16 cellular contexts compared by ENCODE assay signal in genomic region chr1:42003433-42003832, GRCh38.
DNase-seq lines count a peak whose midpoint lies in the region; ATAC-seq and TF ChIP-seq lines count a peak whose summit lies in the region.
"Had no signal": no experiment of that assay in that cellular context is flagged by ENCODE, and none has a peak within 500 bp of the region (broad histone marks: within the 10 kb centered on the region; RNA-seq: fewer than 3 reads in every experiment).

No MANE protein-coding gene starts in this region.

- DNase-seq in left ventricle myocardium superior (peak; percentile 28), right cardiac atrium (no peak), NCI-H2171 (lab: John Stamatoyannopoulos, UW) (peak; percentile 89), colonic mucosa (peak; percentile 34), WERI-Rb-1 (no peak), H7 (no peak), activated T-cell treated with anti-CD3 and anti-CD28 coated beads for 4 hours (no peak)
- DNase-seq: activated naive CD4-positive, alpha-beta T cell treated with Interleukin-2 at 50 U/mL for 16 hours; brain microvascular endothelial cell; endodermal cell; immature natural killer cell; KBM-7; NCI-H226 had no signal

- no peak overlapping the region for H3K27ac ChIP-seq in right cardiac atrium (ENCODE audit: low read length)
- no peak overlapping the region for H3K27ac ChIP-seq in colonic mucosa
- H3K27ac ChIP-seq in WERI-Rb-1 = no peak overlapping the region
- H3K27ac ChIP-seq: brain microvascular endothelial cell, gastrocnemius medialis, tibial nerve had no signal

- WGBS in right cardiac atrium = 76% methylated on average over 5 of the region's 5 CpGs

- no peaks in the 10 kb centered on the region for H3K27me3 ChIP-seq in right cardiac atrium (ENCODE audit: control insufficient read depth, insufficient read depth)
- H3K27me3 ChIP-seq in colonic mucosa = no peaks in the 10 kb centered on the region
- no peaks in the 10 kb centered on the region for H3K27me3 ChIP-seq in WERI-Rb-1 (ENCODE audit: insufficient read depth, low read depth, severe bottlenecking)
- H3K27me3 ChIP-seq in H7 (ENCODE audit: control insufficient read depth, insufficient read depth, low read length) = no peaks in the 10 kb centered on the region
- H3K27me3 ChIP-seq: brain microvascular endothelial cell, gastrocnemius medialis, tibial nerve had no signal

- H3K36me3 ChIP-seq in colonic mucosa = no peaks in the 10 kb centered on the region
- no peaks in the 10 kb centered on the region for H3K36me3 ChIP-seq in WERI-Rb-1
- no peaks in the 10 kb centered on the region for H3K36me3 ChIP-seq in H7 (replicated peaks; ENCODE audit: control insufficient read depth, insufficient read depth, low read length)
- H3K36me3 ChIP-seq: brain microvascular endothelial cell, gastrocnemius medialis, tibial nerve had no signal

- H3K9ac ChIP-seq in colonic mucosa (ENCODE audit: low read depth in 2 of 2, low read length in 2 of 2) = no peak overlapping the region

- H3K4me3 ChIP-seq in right cardiac atrium (ENCODE audit: low read length) (no peak overlapping the region), colonic mucosa (no peak overlapping the region), WERI-Rb-1 (ENCODE audit: low read depth, low read length) (no peak overlapping the region), H7 (ENCODE audit: insufficient read depth, low read depth, low read length) (no peak overlapping the region)
- H3K4me3 ChIP-seq: gastrocnemius medialis, tibial nerve had no signal

- H3K4me1 ChIP-seq in right cardiac atrium (ENCODE audit: control insufficient read depth, insufficient read depth, low read length) = peaks cover 10% of the 10 kb centered on the region
- no peaks in the 10 kb centered on the region for H3K4me1 ChIP-seq in colonic mucosa

- ATAC-seq in left ventricle myocardium superior (peak; percentile 64), right cardiac atrium (no peak), GM21528 (IDR thresholded peaks at IDR 0.05; ENCODE audit: low FRiP score, unreplicated experiment) (no peak)
- ATAC-seq: gastrocnemius medialis had no signal

- H3K9me3 ChIP-seq in right cardiac atrium (ENCODE audit: control insufficient read depth, low read length) = no peaks in the 10 kb centered on the region
- H3K9me3 ChIP-seq in colonic mucosa = no peaks in the 10 kb centered on the region
- H3K9me3 ChIP-seq in WERI-Rb-1 (ENCODE audit: severe bottlenecking) = no peaks in the 10 kb centered on the region
- H3K9me3 ChIP-seq: gastrocnemius medialis, tibial nerve had no signal

- intact Hi-C loops in left ventricle myocardium superior (cut with micrococcal nuclease) (no loop called here), right cardiac atrium (cut with DNase I) (no loop called here), colonic mucosa (cut with DNase I) (no loop called here)

- TF ChIP-seq CTCF in colonic mucosa (IDR thresholded peaks at IDR 0.05) = no peak
- TF ChIP-seq CTCF in WERI-Rb-1 (IDR thresholded peaks at IDR 0.05; ENCODE audit: low read depth, low read length) = no peak

Comparison
In these comparisons a context has a peak if more than half of its experiments do, and no peak if none do; other contexts are left out.
1. DNase-seq: peak in left ventricle myocardium superior (single experiment), NCI-H2171 (single experiment) and colonic mucosa (single experiment); none in right cardiac atrium (0 of 3), WERI-Rb-1 (single experiment), H7 (single experiment) and activated T-cell treated with anti-CD3 and anti-CD28 coated beads for 4 hours (single experiment).